Comparison of ENCODE assay signal across 28 cellular contexts in genomic region chr4:183370786-183371185, GRCh38. TPM values are rescaled to one million over a fixed set of nuclear protein-coding genes. Genes with fewer than 3 reads are reported as not detected.
"Had no signal": no experiment of that assay in that cellular context is flagged by ENCODE, and none has a peak within 500 bp of the region (broad histone marks: within the 10 kb centered on the region; RNA-seq: fewer than 3 reads in every experiment).

No MANE protein-coding gene starts in this region.

- H3K4me1 Mint-ChIP-seq: nephron; stimulated activated naive B cell treated with anti-CD40 and anti-IgM and Interleukin-4, amounts not matched to agents 10 μg/mL and 1 μg/mL and 100 μg/mL, for 72 hours; stimulated activated naive CD8-positive, alpha-beta T cell treated with anti-CD3 and anti-CD28 coated beads, Interleukin-15, amount 100 ng/mL, for 72 hours had no signal

- H3K4me3 ChIP-seq: dorsolateral prefrontal cortex, gastrocnemius medialis, heart right ventricle, left lung, lower lobe of right lung, psoas muscle, right lobe of liver, testis, tibial nerve had no signal

- H3K36me3 ChIP-seq: gastrocnemius medialis, heart right ventricle, left lung, lower lobe of right lung, right lobe of liver, tibial nerve had no signal

- FAIRE-seq: islet of Langerhans had no signal

- H3K4me1 ChIP-seq: gastrocnemius medialis, heart right ventricle, left lung, lower lobe of right lung, parathyroid adenoma, psoas muscle, right lobe of liver, testis, tibial nerve had no signal

- H3K9me3 ChIP-seq: gastrocnemius medialis, lower lobe of right lung, testis, tibial nerve had no signal

- H3K4me3 Mint-ChIP-seq: nephron; stimulated activated naive B cell treated with anti-CD40 and anti-IgM and Interleukin-4, amounts not matched to agents 10 μg/mL and 1 μg/mL and 100 μg/mL, for 72 hours; stimulated activated naive CD8-positive, alpha-beta T cell treated with anti-CD3 and anti-CD28 coated beads, Interleukin-15, amount 100 ng/mL, for 72 hours had no signal

- ATAC-seq: gastrocnemius medialis; heart right ventricle; left lung; lower lobe of right lung; psoas muscle; right lobe of liver; stimulated activated naive B cell treated with anti-CD40 and anti-IgM and Interleukin-4, amounts not matched to agents 10 μg/mL and 1 μg/mL and 100 μg/mL, for 72 hours; stimulated activated naive CD8-positive, alpha-beta T cell treated with anti-CD3 and anti-CD28 coated beads, Interleukin-15, amount 100 ng/mL, for 72 hours had no signal

- H3K27ac Mint-ChIP-seq: nephron; stimulated activated naive B cell treated with anti-CD40 and anti-IgM and Interleukin-4, amounts not matched to agents 10 μg/mL and 1 μg/mL and 100 μg/mL, for 72 hours had no signal

- DNase-seq: central memory CD4-positive, alpha-beta T cell; cortex of kidney; dorsolateral prefrontal cortex; effector CD8-positive, alpha-beta T cell; gastrocnemius medialis; heart right ventricle; hypothalamus; left lung; lower lobe of right lung; mesendoderm; psoas muscle; retina; right lobe of liver; stimulated activated CD4-positive, alpha-beta T cell treated with anti-CD3 and anti-CD28 coated beads, Interleukin-4, amount 100 ng/mL, for 24 hours; stimulated activated naive B cell treated with anti-CD40 and anti-IgM and Interleukin-4, amounts not matched to agents 10 μg/mL and 1 μg/mL and 100 μg/mL, for 72 hours; stimulated activated naive CD8-positive, alpha-beta T cell treated with anti-CD3 and anti-CD28 coated beads, Interleukin-15, amount 100 ng/mL, for 72 hours; testis had no signal

- H3K27ac ChIP-seq: dorsolateral prefrontal cortex, gastrocnemius medialis, heart right ventricle, left lung, lower lobe of right lung, parathyroid adenoma, psoas muscle, right lobe of liver, testis, tibial nerve had no signal

- H3K27me3 Mint-ChIP-seq: stimulated activated naive CD8-positive, alpha-beta T cell treated with anti-CD3 and anti-CD28 coated beads, Interleukin-15, amount 100 ng/mL, for 72 hours had no signal

- H3K27me3 ChIP-seq: dorsolateral prefrontal cortex, gastrocnemius medialis, heart right ventricle, left lung, right lobe of liver, testis, tibial nerve had no signal

RNA-seq across cellular contexts. Expression of gene CLDN24, which starts 48.6 kb away (rescaled TPM):
- total RNA-seq: fibroblast of lung, gastrocnemius medialis, heart right ventricle, left lung, lower lobe of right lung, mucosa of gallbladder, myocyte, omental fat pad, psoas muscle, right lobe of liver, testis, tibial nerve, ureter had no signal
- polyA plus RNA-seq: esophagus, fibroblast of lung, heart right ventricle, psoas muscle had no signal

RNA-seq across cellular contexts. Expression of gene CLDN22, which starts 50.7 kb away (rescaled TPM):
- total RNA-seq: dorsolateral prefrontal cortex, gastrocnemius medialis, heart right ventricle, left lung, lower lobe of right lung, mucosa of gallbladder, myocyte, omental fat pad, psoas muscle, right lobe of liver, subcutaneous adipose tissue, testis, tibial nerve, ureter had no signal
- polyA plus RNA-seq: fibroblast of lung, heart right ventricle, psoas muscle had no signal
